ENCODE assay signal across 8 cellular contexts in genomic region chr16:88533381-88533831, GRCh38. TPM values are rescaled to one million over a fixed set of nuclear protein-coding genes. Genes with fewer than 3 reads are reported as not detected.
DNase-seq lines count a peak whose midpoint lies in the region; ATAC-seq, FAIRE-seq and TF ChIP-seq lines count a peak whose summit lies in the region.

No MANE protein-coding gene starts in this region.

- H3K27ac ChIP-seq in right atrium auricular region (peak overlapping the region; percentile 46 to 57), prostate gland (peak overlapping the region in 1 of 2 donors; percentile 43)

- peak overlapping the region; percentile 52 for H3K4me3 ChIP-seq in adipocyte (ENCODE audit: low read length)
- peak overlapping the region; percentile 35 to 69 for H3K4me3 ChIP-seq in right atrium auricular region
- peak overlapping the region; percentile 60 to 75 for H3K4me3 ChIP-seq in prostate gland

- H3K9me3 ChIP-seq in adipocyte (ENCODE audit: control insufficient read depth, low read length) (no peaks in the 10 kb centered on the region), right atrium auricular region (no peaks in the 10 kb centered on the region), prostate gland (no peaks in the 10 kb centered on the region)

- TF ChIP-seq CTCF in right atrium auricular region (IDR thresholded peaks at IDR 0.05) (no peak), prostate gland (IDR thresholded peaks at IDR 0.05) (no peak), D721Med (IDR thresholded peaks at IDR 0.05; ENCODE audit: insufficient read depth, missing control alignments) (no peak)

- H3K9ac ChIP-seq in adipocyte (ENCODE audit: low read length), result peak overlapping the region; percentile 58

- H3K4me1 ChIP-seq in adipocyte (ENCODE audit: control insufficient read depth, insufficient read depth, low read length), result peaks cover 5% of the 10 kb centered on the region
- H3K4me1 ChIP-seq in right atrium auricular region, result peaks cover 0 to 19% of the 10 kb centered on the region in 2 donors
- peaks cover 4% of the 10 kb centered on the region for H3K4me1 ChIP-seq in prostate gland (replicated peaks)

- intact Hi-C loops in prostate gland (cut with DNase I), result loop anchor here (10.0 kb wide), 1 partner anchor 579 kb away; the partner anchor contains the start of gene BANP

- H3K27me3 ChIP-seq in adipocyte (replicated peaks; ENCODE audit: control insufficient read depth, insufficient read depth, low read length), result peaks cover 3% of the 10 kb centered on the region
- H3K27me3 ChIP-seq in right atrium auricular region, result no peaks in the 10 kb centered on the region
- H3K27me3 ChIP-seq in prostate gland (replicated peaks; ENCODE audit: insufficient read depth), result peaks cover 4% of the 10 kb centered on the region

- no peak for TF ChIP-seq POLR2A in prostate gland (IDR thresholded peaks at IDR 0.05)

- FAIRE-seq in D721Med (lab: Jason Lieb, UNC), result no peak

- no peak for ATAC-seq in GM21786 (IDR thresholded peaks at IDR 0.05; ENCODE audit: unreplicated experiment)
- ATAC-seq in GM19351 (IDR thresholded peaks at IDR 0.05; ENCODE audit: unreplicated experiment), result no peak

- H3K36me3 ChIP-seq in adipocyte (ENCODE audit: control insufficient read depth, insufficient read depth, low read length, severe bottlenecking) (no peaks in the 10 kb centered on the region), right atrium auricular region (no peaks in the 10 kb centered on the region), prostate gland (no peaks in the 10 kb centered on the region)

- DNase-seq in C1 segment of cervical spinal cord (lab: John Stamatoyannopoulos, UW), result peak in 9 of 14 donors; percentile 19 to 76 (median 33)
- DNase-seq in adipocyte (ENCODE audit: low read depth), result peak; percentile 68
- no peak for DNase-seq in right atrium auricular region (ENCODE audit: low spot score)
- no peak for DNase-seq in prostate gland (ENCODE audit: low spot score)
- no peak for DNase-seq in OCI-M2 (lab: John Stamatoyannopoulos, UW; ENCODE audit: unreplicated experiment)
- DNase-seq in D721Med (ENCODE audit: insufficient read length, low spot score), result no peak

- WGBS in prostate gland, result 0% methylated on average over 16 of the region's 62 CpGs

RNA-seq across cellular contexts. Expression of gene ZC3H18, which starts 36.8 kb away (rescaled TPM):
- total RNA-seq in right atrium auricular region, result 10 to 100 TPM in 1 of 2 donors, 1 to 10 TPM in 1; 7.9 to 10.0 TPM
- 10 to 100 TPM; 26.7 to 50.7 TPM for total RNA-seq in prostate gland

Comparison
In these comparisons a context has a peak if more than half of its experiments do, and no peak if none do; other contexts are left out.
1. DNase-seq: peak in C1 segment of cervical spinal cord (9 of 14) and adipocyte (single experiment); none in right atrium auricular region (single experiment), prostate gland (single experiment), OCI-M2 (single experiment) and D721Med (single experiment).
2. Peak in every context shown above with its lines, with median percentiles within 50 percentile points of each other: H3K4me3 ChIP-seq.